In genomic region chr1:82517586-82517985, GRCh38 we compare ENCODE assay signal across 9 cellular contexts.
DNase-seq lines count a peak whose midpoint lies in the region; ATAC-seq and TF ChIP-seq lines count a peak whose summit lies in the region.
"Had no signal": no experiment of that assay in that cellular context is flagged by ENCODE, and none has a peak within 500 bp of the region (broad histone marks: within the 10 kb centered on the region; RNA-seq: fewer than 3 reads in every experiment).

No MANE protein-coding gene starts in this region.

- DNase-seq in Ammon's horn (ENCODE audit: low spot score) (peak; percentile 26), adrenal gland (peak; percentile 29 to 81 (median 36)), Right ventricle myocardium superior (peak; percentile 63), NCI-H2081 treated with DMSO at 0.1 percent for 48 hours (lab: John Stamatoyannopoulos, UW) (no peak)

- TF ChIP-seq POLR2A in adrenal gland (IDR thresholded peaks at IDR 0.05): no peak

- no peaks in the 10 kb centered on the region for H3K36me3 ChIP-seq in adrenal gland (replicated peaks in 1 of 2)
- H3K36me3 ChIP-seq in neural cell (ENCODE audit: insufficient read depth, low read length): no peaks in the 10 kb centered on the region

- no peak for TF ChIP-seq EP300 in neural cell (conservative IDR thresholded peaks at IDR 0.05; ENCODE audit: poor library complexity, severe bottlenecking)

- no peaks in the 10 kb centered on the region for H3K4me1 ChIP-seq in adrenal gland (replicated peaks in 1 of 2)

- TF ChIP-seq CTCF in adrenal gland (IDR thresholded peaks at IDR 0.05) (peak in 1 of 6 experiments; percentile 14), neural cell (IDR thresholded peaks at IDR 0.05; ENCODE audit: poor library complexity, severe bottlenecking) (no peak)

- H3K4me3 ChIP-seq in adrenal gland: no peak overlapping the region
- H3K4me3 ChIP-seq in neural cell (ENCODE audit: low read length): no peak overlapping the region

- no peak overlapping the region for H3K27ac ChIP-seq in adrenal gland
- no peak overlapping the region for H3K27ac ChIP-seq in neural cell (ENCODE audit: low read length)

- no peak overlapping the region for H2AFZ ChIP-seq in neural cell (ENCODE audit: low read depth, low read length)

- TF ChIP-seq RAD21 in neural cell (conservative IDR thresholded peaks at IDR 0.05): peak; percentile 30

- no peaks in the 10 kb centered on the region for H3K9me2 ChIP-seq in neural cell (ENCODE audit: insufficient read depth, low read length)

- H3K27me3 ChIP-seq in adrenal gland (no peaks in the 10 kb centered on the region), neural cell (ENCODE audit: insufficient read depth, low read depth, low read length) (no peaks in the 10 kb centered on the region)

- H4K20me1 ChIP-seq in neural cell (ENCODE audit: insufficient read depth): no peaks in the 10 kb centered on the region

- no peaks in the 10 kb centered on the region for H3K79me2 ChIP-seq in neural cell (replicated peaks; ENCODE audit: insufficient read depth, low read length)

- no peaks in the 10 kb centered on the region for H3K9me3 ChIP-seq in adrenal gland (replicated peaks in 1 of 3)
- no peaks in the 10 kb centered on the region for H3K9me3 ChIP-seq in neural cell (ENCODE audit: low read length)

- WGBS in adrenal gland, 4 donors: 31 to 39% (median 35%) methylated on average over 7 to 8 of the region's 8 CpGs

- H3K9ac ChIP-seq in neural cell (ENCODE audit: low read length): no peak overlapping the region

- no peak overlapping the region for H3K4me2 ChIP-seq in neural cell (ENCODE audit: low read length)

- H3F3A ChIP-seq in neural cell (ENCODE audit: insufficient read depth, low read length, poor library complexity, severe bottlenecking): no peaks in the 10 kb centered on the region

- intact Hi-C loops in adrenal gland (cut with DNase I): no loop called here
- intact Hi-C loops in Right ventricle myocardium superior (cut with DNase I): no loop called here

- ATAC-seq in Right ventricle myocardium superior (ENCODE audit: poor library complexity): peak; percentile 73
- ATAC-seq in HG03108 (IDR thresholded peaks at IDR 0.05; ENCODE audit: unreplicated experiment): no peak
- ATAC-seq in GM18502 (IDR thresholded peaks at IDR 0.05; ENCODE audit: poor library complexity, unreplicated experiment): no peak
- no peak for ATAC-seq in GM18520 (IDR thresholded peaks at IDR 0.05; ENCODE audit: unreplicated experiment)
- ATAC-seq: esophagus mucosa had no signal

TF ChIP-seq in neural cell, 6 proteins besides CTCF, POLR2A, EP300 and RAD21:
- TF ChIP-seq POLR2AphosphoS5 (IDR thresholded peaks at IDR 0.05) (no peak), MXI1 (conservative IDR thresholded peaks at IDR 0.05; ENCODE audit: poor library complexity, severe bottlenecking) (no peak), EZH2 (IDR thresholded peaks at IDR 0.05; ENCODE audit: borderline replicate concordance, insufficient read depth, low read length, poor library complexity, severe bottlenecking) (no peak), TAF1 (IDR thresholded peaks at IDR 0.05; ENCODE audit: low read depth) (no peak), REST (IDR thresholded peaks at IDR 0.05; ENCODE audit: borderline replicate concordance) (no peak), SMC3 (conservative IDR thresholded peaks at IDR 0.05; ENCODE audit: poor library complexity) (no peak)
